Comparison of ENCODE assay signal across 1 cellular context in the genomic region with DNA sequence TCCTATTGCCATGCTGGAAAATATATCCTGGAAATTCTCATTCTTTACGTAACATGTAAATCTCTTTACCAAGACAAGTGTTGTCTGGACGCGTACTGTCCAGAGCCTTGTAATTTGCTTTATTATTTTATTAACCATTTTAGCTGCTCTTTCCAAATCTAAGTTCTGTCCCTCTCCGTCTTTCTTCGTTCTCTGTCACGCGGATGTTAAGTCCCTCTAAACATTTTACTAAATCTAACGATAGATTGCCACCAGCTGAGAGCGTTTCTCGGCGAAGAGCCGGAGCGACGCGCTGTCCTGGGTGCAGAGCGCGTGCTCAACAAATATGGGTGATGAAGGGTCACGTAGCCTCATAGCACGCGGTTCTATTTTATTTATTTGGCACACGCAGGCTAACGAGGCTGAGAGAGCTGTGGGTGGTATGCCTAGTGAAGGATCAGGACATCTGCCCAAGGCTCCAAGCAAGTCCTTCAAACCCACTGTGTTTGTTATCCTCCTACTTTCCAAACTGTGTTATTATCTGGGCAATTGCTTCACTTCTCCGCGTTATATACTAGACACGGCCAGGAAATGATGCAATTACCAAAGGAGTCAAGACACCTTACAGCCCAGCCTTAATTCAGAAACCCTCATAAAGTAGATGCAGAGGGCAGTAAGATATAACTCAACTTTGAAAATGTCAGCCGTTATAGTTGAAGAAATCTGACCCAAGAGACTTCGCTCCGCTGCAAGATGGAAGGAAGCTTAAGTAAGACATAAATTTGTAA.
TF ChIP-seq lines count a peak whose summit lies in the region.

No MANE protein-coding gene starts in this region.

TF ChIP-seq in K562, 482 proteins besides CTCF, POLR2A, EP300 and RAD21 (continued from another document and continues in another):
- TF ChIP-seq ZNF586 (CRISPR knock-in tag; conservative IDR thresholded peaks at IDR 0.05) = 0 out of 2 replicates have a peak, but pooled peaks have one; percentile 63
- peak; percentile 68 for TF ChIP-seq MEIS2 (IDR thresholded peaks at IDR 0.05; ENCODE audit: partially characterized antibody)
- peak; percentile 9; the same call in 1 of the 2 replicates for TF ChIP-seq ID3 (CRISPR knock-in tag; IDR thresholded peaks at IDR 0.05)
- peak; percentile 82 for TF ChIP-seq ID3 (tag; IDR thresholded peaks at IDR 0.05)
- TF ChIP-seq, protein P1, sequence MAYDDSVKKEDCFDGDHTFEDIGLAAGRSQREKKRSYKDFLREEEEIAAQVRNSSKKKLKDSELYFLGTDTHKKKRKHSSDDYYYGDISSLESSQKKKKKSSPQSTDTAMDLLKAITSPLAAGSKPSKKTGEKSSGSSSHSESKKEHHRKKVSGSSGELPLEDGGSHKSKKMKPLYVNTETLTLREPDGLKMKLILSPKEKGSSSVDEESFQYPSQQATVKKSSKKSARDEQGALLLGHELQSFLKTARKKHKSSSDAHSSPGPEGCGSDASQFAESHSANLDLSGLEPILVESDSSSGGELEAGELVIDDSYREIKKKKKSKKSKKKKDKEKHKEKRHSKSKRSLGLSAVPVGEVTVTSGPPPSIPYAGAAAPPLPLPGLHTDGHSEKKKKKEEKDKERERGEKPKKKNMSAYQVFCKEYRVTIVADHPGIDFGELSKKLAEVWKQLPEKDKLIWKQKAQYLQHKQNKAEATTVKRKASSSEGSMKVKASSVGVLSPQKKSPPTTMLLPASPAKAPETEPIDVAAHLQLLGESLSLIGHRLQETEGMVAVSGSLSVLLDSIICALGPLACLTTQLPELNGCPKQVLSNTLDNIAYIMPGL (CRISPR knock-in tag; IDR thresholded peaks at IDR 0.05) = peak; percentile 53
- no peak for TF ChIP-seq PYGO2 (tag; IDR thresholded peaks at IDR 0.05)
- no peak; the same call in 1 of the 2 replicates for TF ChIP-seq NR4A1 (CRISPR knock-in tag; IDR thresholded peaks at IDR 0.05)
- TF ChIP-seq NR4A1 (tag; IDR thresholded peaks at IDR 0.05) = peak; percentile 76; the same call in 1 of the 2 replicates
- TF ChIP-seq SMARCB1 (IDR thresholded peaks at IDR 0.05; ENCODE audit: insufficient read length, low read depth) = no peak
- no peak for TF ChIP-seq HCFC1 (IDR thresholded peaks at IDR 0.05; ENCODE audit: low read depth, low read length)
- TF ChIP-seq, protein P2, sequence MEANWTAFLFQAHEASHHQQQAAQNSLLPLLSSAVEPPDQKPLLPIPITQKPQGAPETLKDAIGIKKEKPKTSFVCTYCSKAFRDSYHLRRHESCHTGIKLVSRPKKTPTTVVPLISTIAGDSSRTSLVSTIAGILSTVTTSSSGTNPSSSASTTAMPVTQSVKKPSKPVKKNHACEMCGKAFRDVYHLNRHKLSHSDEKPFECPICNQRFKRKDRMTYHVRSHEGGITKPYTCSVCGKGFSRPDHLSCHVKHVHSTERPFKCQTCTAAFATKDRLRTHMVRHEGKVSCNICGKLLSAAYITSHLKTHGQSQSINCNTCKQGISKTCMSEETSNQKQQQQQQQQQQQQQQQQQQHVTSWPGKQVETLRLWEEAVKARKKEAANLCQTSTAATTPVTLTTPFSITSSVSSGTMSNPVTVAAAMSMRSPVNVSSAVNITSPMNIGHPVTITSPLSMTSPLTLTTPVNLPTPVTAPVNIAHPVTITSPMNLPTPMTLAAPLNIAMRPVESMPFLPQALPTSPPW (CRISPR knock-in tag; IDR thresholded peaks at IDR 0.05) = 0 out of 2 replicates have a peak, but pooled peaks have one; percentile 23
- TF ChIP-seq CREB3L1 (IDR thresholded peaks at IDR 0.05; ENCODE audit: borderline replicate concordance, low read depth) = peak; percentile 76; the same call in 1 of the 2 replicates
- peak; percentile 26 for TF ChIP-seq CTBP1 (IDR thresholded peaks at IDR 0.05; ENCODE audit: borderline replicate concordance)
- TF ChIP-seq, protein P3, sequence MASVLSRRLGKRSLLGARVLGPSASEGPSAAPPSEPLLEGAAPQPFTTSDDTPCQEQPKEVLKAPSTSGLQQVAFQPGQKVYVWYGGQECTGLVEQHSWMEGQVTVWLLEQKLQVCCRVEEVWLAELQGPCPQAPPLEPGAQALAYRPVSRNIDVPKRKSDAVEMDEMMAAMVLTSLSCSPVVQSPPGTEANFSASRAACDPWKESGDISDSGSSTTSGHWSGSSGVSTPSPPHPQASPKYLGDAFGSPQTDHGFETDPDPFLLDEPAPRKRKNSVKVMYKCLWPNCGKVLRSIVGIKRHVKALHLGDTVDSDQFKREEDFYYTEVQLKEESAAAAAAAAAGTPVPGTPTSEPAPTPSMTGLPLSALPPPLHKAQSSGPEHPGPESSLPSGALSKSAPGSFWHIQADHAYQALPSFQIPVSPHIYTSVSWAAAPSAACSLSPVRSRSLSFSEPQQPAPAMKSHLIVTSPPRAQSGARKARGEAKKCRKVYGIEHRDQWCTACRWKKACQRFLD (CRISPR knock-in tag; IDR thresholded peaks at IDR 0.05) = peak; percentile 8; the same call in 1 of the 2 replicates
- TF ChIP-seq HEY1 (CRISPR knock-in tag; IDR thresholded peaks at IDR 0.05; ENCODE audit: borderline replicate concordance) = peak; percentile 31; the same call in 1 of the 2 replicates
- TF ChIP-seq FOXK1 (CRISPR knock-in tag; IDR thresholded peaks at IDR 0.05; ENCODE audit: borderline replicate concordance) = peak; percentile 91; the same call in 1 of the 2 replicates
- TF ChIP-seq MTA1 (IDR thresholded peaks at IDR 0.05; ENCODE audit: borderline replicate concordance) = no peak
- TF ChIP-seq ATF3 (IDR thresholded peaks at IDR 0.05) = peak; percentile 99
- TF ChIP-seq ATF3 (CRISPR knock-in tag; conservative IDR thresholded peaks at IDR 0.05) = peak; percentile 88
- TF ChIP-seq CEBPG (CRISPR knock-in tag; IDR thresholded peaks at IDR 0.05) = peak; percentile 99
- TF ChIP-seq CEBPG (tag; conservative IDR thresholded peaks at IDR 0.05 in 1 of 2, IDR thresholded peaks at IDR 0.05 in 1 of 2) = peak; percentile 99 to 100
- TF ChIP-seq GABPB1 (CRISPR knock-in tag; IDR thresholded peaks at IDR 0.05) = peak; percentile 73
- TF ChIP-seq, protein P4, sequence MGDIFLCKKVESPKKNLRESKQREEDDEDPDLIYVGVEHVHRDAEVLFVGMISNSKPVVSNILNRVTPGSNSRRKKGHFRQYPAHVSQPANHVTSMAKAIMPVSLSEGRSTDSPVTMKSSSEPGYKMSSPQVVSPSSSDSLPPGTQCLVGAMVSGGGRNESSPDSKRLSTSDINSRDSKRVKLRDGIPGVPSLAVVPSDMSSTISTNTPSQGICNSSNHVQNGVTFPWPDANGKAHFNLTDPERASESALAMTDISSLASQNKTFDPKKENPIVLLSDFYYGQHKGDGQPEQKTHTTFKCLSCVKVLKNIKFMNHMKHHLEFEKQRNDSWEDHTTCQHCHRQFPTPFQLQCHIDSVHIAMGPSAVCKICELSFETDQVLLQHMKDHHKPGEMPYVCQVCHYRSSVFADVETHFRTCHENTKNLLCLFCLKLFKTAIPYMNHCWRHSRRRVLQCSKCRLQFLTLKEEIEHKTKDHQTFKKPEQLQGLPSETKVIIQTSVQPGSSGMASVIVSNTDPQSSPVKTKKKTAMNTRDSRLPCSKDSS (IDR thresholded peaks at IDR 0.05; ENCODE audit: low read depth, partially characterized antibody) = no peak
- TF ChIP-seq, protein P5, sequence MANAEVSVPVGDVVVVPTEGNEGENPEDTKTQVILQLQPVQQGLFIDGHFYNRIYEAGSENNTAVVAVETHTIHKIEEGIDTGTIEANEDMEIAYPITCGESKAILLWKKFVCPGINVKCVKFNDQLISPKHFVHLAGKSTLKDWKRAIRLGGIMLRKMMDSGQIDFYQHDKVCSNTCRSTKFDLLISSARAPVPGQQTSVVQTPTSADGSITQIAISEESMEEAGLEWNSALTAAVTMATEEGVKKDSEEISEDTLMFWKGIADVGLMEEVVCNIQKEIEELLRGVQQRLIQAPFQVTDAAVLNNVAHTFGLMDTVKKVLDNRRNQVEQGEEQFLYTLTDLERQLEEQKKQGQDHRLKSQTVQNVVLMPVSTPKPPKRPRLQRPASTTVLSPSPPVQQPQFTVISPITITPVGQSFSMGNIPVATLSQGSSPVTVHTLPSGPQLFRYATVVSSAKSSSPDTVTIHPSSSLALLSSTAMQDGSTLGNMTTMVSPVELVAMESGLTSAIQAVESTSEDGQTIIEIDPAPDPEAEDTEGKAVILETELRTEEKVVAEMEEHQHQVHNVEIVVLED (CRISPR knock-in tag; IDR thresholded peaks at IDR 0.05) = 0 out of 2 replicates have a peak, but pooled peaks have one; percentile 17
- peak; percentile 73 for TF ChIP-seq PHF8 (IDR thresholded peaks at IDR 0.05; ENCODE audit: borderline replicate concordance, low read length)
- TF ChIP-seq CBFA2T2 (conservative IDR thresholded peaks at IDR 0.05) = no peak
- TF ChIP-seq, protein P6, sequence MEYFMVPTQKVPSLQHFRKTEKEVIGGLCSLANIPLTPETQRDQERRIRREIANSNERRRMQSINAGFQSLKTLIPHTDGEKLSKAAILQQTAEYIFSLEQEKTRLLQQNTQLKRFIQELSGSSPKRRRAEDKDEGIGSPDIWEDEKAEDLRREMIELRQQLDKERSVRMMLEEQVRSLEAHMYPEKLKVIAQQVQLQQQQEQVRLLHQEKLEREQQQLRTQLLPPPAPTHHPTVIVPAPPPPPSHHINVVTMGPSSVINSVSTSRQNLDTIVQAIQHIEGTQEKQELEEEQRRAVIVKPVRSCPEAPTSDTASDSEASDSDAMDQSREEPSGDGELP (CRISPR knock-in tag; IDR thresholded peaks at IDR 0.05; ENCODE audit: borderline replicate concordance) = peak; percentile 89; the same call in 1 of the 2 replicates
- TF ChIP-seq, protein P7, sequence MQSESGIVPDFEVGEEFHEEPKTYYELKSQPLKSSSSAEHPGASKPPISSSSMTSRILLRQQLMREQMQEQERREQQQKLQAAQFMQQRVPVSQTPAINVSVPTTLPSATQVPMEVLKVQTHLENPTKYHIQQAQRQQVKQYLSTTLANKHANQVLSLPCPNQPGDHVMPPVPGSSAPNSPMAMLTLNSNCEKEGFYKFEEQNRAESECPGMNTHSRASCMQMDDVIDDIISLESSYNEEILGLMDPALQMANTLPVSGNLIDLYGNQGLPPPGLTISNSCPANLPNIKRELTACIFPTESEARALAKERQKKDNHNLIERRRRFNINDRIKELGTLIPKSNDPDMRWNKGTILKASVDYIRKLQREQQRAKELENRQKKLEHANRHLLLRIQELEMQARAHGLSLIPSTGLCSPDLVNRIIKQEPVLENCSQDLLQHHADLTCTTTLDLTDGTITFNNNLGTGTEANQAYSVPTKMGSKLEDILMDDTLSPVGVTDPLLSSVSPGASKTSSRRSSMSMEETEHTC (IDR thresholded peaks at IDR 0.05) = no peak
- TF ChIP-seq, protein P8, sequence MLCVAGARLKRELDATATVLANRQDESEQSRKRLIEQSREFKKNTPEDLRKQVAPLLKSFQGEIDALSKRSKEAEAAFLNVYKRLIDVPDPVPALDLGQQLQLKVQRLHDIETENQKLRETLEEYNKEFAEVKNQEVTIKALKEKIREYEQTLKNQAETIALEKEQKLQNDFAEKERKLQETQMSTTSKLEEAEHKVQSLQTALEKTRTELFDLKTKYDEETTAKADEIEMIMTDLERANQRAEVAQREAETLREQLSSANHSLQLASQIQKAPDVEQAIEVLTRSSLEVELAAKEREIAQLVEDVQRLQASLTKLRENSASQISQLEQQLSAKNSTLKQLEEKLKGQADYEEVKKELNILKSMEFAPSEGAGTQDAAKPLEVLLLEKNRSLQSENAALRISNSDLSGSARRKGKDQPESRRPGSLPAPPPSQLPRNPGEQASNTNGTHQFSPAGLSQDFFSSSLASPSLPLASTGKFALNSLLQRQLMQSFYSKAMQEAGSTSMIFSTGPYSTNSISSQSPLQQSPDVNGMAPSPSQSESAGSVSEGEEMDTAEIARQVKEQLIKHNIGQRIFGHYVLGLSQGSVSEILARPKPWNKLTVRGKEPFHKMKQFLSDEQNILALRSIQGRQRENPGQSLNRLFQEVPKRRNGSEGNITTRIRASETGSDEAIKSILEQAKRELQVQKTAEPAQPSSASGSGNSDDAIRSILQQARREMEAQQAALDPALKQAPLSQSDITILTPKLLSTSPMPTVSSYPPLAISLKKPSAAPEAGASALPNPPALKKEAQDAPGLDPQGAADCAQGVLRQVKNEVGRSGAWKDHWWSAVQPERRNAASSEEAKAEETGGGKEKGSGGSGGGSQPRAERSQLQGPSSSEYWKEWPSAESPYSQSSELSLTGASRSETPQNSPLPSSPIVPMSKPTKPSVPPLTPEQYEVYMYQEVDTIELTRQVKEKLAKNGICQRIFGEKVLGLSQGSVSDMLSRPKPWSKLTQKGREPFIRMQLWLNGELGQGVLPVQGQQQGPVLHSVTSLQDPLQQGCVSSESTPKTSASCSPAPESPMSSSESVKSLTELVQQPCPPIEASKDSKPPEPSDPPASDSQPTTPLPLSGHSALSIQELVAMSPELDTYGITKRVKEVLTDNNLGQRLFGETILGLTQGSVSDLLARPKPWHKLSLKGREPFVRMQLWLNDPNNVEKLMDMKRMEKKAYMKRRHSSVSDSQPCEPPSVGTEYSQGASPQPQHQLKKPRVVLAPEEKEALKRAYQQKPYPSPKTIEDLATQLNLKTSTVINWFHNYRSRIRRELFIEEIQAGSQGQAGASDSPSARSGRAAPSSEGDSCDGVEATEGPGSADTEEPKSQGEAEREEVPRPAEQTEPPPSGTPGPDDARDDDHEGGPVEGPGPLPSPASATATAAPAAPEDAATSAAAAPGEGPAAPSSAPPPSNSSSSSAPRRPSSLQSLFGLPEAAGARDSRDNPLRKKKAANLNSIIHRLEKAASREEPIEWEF (CRISPR knock-in tag; IDR thresholded peaks at IDR 0.05) = 0 out of 2 replicates have a peak, but pooled peaks have one; percentile 55
- TF ChIP-seq TAF7 (tag; IDR thresholded peaks at IDR 0.05) = peak; percentile 83
- TF ChIP-seq ASH1L (IDR thresholded peaks at IDR 0.05; ENCODE audit: borderline replicate concordance, low read depth, partially characterized antibody) = no peak
